In the genomic region with DNA sequence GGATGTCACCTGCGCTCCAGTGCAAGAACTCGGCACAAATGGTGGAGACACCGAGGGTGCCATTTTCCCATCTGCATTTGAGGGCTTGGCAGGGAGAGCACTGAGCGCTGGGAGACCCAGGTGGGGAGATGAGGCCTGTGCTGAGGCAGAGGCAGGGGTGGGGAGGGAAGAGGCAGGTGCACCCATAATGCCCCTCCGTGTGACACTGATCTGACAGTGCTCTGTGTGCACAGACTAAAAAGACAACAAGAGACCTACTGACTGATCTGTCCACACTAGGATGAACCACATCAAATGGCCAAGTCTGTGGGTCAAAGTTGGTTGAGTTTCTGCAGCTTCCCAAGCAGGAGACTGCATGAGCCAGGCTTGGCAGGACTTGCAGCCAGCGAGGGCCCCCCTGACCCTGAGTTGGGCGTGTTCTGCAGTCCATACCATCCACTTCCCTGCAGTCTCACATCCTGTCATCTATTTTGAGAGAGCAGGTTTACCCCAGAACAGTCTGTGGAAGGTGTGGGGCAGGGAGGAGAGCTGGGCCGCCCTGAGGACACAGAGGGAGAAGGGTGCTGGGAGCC, we compare ENCODE assay signal across 1 cellular context.
TF ChIP-seq lines count a peak whose summit lies in the region.

No MANE protein-coding gene starts in this region.

TF ChIP-seq in IMR-90, 13 proteins besides CTCF, POLR2A, EP300 and RAD21:
- TF ChIP-seq MXI1 (IDR thresholded peaks at IDR 0.05; ENCODE audit: borderline replicate concordance, low read depth, low read length) (no peak), RFX5 (IDR thresholded peaks at IDR 0.05; ENCODE audit: low read depth, low read length) (no peak), CHD1 (IDR thresholded peaks at IDR 0.05; ENCODE audit: low read depth, low read length) (no peak), BHLHE40 (IDR thresholded peaks at IDR 0.05; ENCODE audit: low read depth, low read length) (no peak), CEBPB (IDR thresholded peaks at IDR 0.05; ENCODE audit: low read depth, low read length) (no peak), MAZ (IDR thresholded peaks at IDR 0.05; ENCODE audit: borderline replicate concordance, low read depth, low read length) (no peak), RCOR1 (IDR thresholded peaks at IDR 0.05; ENCODE audit: insufficient replicate concordance, low read length) (no peak), MAFK (IDR thresholded peaks at IDR 0.05; ENCODE audit: low read depth, low read length) (no peak), NFE2L2 (IDR thresholded peaks at IDR 0.05; ENCODE audit: low read depth, low read length) (no peak), FOS (IDR thresholded peaks at IDR 0.05; ENCODE audit: low read depth, low read length) (no peak), SMC3 (IDR thresholded peaks at IDR 0.05; ENCODE audit: low read depth, low read length) (no peak)
- TF ChIP-seq, protein P1, sequence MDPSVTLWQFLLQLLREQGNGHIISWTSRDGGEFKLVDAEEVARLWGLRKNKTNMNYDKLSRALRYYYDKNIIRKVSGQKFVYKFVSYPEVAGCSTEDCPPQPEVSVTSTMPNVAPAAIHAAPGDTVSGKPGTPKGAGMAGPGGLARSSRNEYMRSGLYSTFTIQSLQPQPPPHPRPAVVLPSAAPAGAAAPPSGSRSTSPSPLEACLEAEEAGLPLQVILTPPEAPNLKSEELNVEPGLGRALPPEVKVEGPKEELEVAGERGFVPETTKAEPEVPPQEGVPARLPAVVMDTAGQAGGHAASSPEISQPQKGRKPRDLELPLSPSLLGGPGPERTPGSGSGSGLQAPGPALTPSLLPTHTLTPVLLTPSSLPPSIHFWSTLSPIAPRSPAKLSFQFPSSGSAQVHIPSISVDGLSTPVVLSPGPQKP (IDR thresholded peaks at IDR 0.05; ENCODE audit: borderline replicate concordance, low read depth, low read length), result no peak
- TF ChIP-seq, protein P2, sequence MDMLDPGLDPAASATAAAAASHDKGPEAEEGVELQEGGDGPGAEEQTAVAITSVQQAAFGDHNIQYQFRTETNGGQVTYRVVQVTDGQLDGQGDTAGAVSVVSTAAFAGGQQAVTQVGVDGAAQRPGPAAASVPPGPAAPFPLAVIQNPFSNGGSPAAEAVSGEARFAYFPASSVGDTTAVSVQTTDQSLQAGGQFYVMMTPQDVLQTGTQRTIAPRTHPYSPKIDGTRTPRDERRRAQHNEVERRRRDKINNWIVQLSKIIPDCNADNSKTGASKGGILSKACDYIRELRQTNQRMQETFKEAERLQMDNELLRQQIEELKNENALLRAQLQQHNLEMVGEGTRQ (IDR thresholded peaks at IDR 0.05; ENCODE audit: low read depth, low read length), result no peak
TF ChIP-seq in IMR-90: peak in this region for 0.
